16 cellular contexts compared by ENCODE assay signal in the genomic region with DNA sequence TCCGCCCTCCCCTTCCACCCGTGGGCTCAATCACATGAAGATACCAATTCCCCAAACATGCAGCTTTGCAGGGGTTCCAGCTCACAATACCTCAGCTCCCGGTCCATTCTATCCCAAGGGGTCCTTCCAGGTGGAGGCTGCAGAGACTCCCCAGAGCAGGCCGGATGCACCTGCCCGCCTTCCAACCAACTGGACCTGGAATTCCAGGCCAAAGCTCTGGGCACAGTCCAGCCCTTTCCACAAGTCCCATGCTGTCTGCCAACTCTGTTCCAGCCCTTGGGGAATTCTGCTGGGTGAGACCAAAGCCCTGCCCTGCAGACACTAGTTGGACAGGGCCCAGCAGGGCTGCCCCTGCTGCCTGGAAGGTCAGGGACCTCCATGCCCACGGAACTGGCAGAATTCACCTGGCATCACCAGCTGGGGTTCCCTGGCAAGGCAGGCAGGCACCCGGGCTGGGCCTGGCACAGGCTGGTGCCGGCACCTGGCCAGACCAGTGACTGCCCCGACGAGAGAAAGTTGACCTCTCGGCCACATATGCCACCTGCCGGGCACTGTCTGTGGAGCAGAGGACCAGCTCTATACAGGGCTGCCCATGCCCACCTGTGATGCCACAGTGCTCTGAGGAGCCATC. TPM values are rescaled to one million over a fixed set of nuclear protein-coding genes. Genes with fewer than 3 reads are reported as not detected.
DNase-seq lines count a peak whose midpoint lies in the region; ATAC-seq and TF ChIP-seq lines count a peak whose summit lies in the region.
"Had no signal": no experiment of that assay in that cellular context is flagged by ENCODE, and none has a peak within 500 bp of the region (broad histone marks: within the 10 kb centered on the region; RNA-seq: fewer than 3 reads in every experiment).

No MANE protein-coding gene starts in this region.

- intact Hi-C loops in breast epithelium (cut with DNase I; ENCODE audit: low total_unique reads) = no loop called here
- intact Hi-C loops in mammary epithelial cell (cut with micrococcal nuclease) = no loop called here
- intact Hi-C loops in left ventricle myocardium inferior (cut with micrococcal nuclease) = no loop called here
- intact Hi-C loops in stomach (cut with DNase I; ENCODE audit: low total_unique reads) = no loop called here
- intact Hi-C loops in upper lobe of right lung (cut with DNase I) = no loop called here
- intact Hi-C loops in ovary (cut with DNase I) = loop anchor here in 1 of 4 donors (10.0 kb wide), 1 partner anchor 101 kb away; no protein-coding TSS in a partner anchor

- WGBS in mammary epithelial cell (ENCODE audit: low coverage, missing lambda C conversion rate) = 94% methylated on average over 8 of the region's 12 CpGs
- 50 to 76% (median 54%) methylated on average over 6 to 12 of the region's 12 CpGs for WGBS in stomach, 5 donors
- WGBS in ovary, 3 donors = 69 to 77% (median 74%) methylated on average over 12 of the region's 12 CpGs

- no peak for TF ChIP-seq POLR2A in breast epithelium (IDR thresholded peaks at IDR 0.05)
- TF ChIP-seq POLR2A in stomach (IDR thresholded peaks at IDR 0.05) = no peak
- TF ChIP-seq POLR2A in ovary (IDR thresholded peaks at IDR 0.05) = no peak

- H3K9me3 ChIP-seq in breast epithelium (no peaks in the 10 kb centered on the region), mammary epithelial cell (replicated peaks; ENCODE audit: insufficient read depth, low read length) (no peaks in the 10 kb centered on the region), left ventricle myocardium inferior (replicated peaks) (no peaks in the 10 kb centered on the region), stomach (no peaks in the 10 kb centered on the region), upper lobe of right lung (no peaks in the 10 kb centered on the region), ovary (no peaks in the 10 kb centered on the region)
- H3K9me3 ChIP-seq: MG63, SJCRH30 had no signal

- H3K27ac ChIP-seq in breast epithelium (no peak overlapping the region), mammary epithelial cell (ENCODE audit: insufficient read depth, low read depth, low read length) (no peak overlapping the region), caudate nucleus (ENCODE audit: low read depth, low read length) (peak overlapping the region; percentile 80), left ventricle myocardium inferior (replicated peaks) (peak overlapping the region; percentile 69), stomach (no peak overlapping the region), upper lobe of right lung (no peak overlapping the region), ovary (no peak overlapping the region)
- H3K27ac ChIP-seq: SJCRH30 had no signal

- BruUV-seq in mammary epithelial cell (replicated peaks; lab: Mats Ljungman, UMichigan) = no TSS peak

- no peak overlapping the region for H3K9ac ChIP-seq in mammary epithelial cell (ENCODE audit: insufficient read depth, low read length)

- in situ Hi-C loops in mammary epithelial cell (cut with MboI; ENCODE audit: low sequenced_read_pairs in 2 of 2) = no loop called here

- H3K36me3 ChIP-seq in breast epithelium (no peaks in the 10 kb centered on the region), mammary epithelial cell (ENCODE audit: insufficient read depth, low read length) (no peaks in the 10 kb centered on the region), left ventricle myocardium inferior (no peaks in the 10 kb centered on the region), stomach (no peaks in the 10 kb centered on the region), upper lobe of right lung (no peaks in the 10 kb centered on the region), ovary (no peaks in the 10 kb centered on the region)
- H3K36me3 ChIP-seq: MG63, SJCRH30 had no signal

- no peak overlapping the region for H3K4me2 ChIP-seq in mammary epithelial cell (ENCODE audit: insufficient read depth, low read depth, low read length)
- H3K4me2 ChIP-seq: GM23338 had no signal

- H3K4me1 ChIP-seq in breast epithelium (no peaks in the 10 kb centered on the region), mammary epithelial cell (ENCODE audit: insufficient read depth, low read length) (peaks cover 8% of the 10 kb centered on the region), left ventricle myocardium inferior (peaks cover 71% of the 10 kb centered on the region), stomach (peaks cover 8 to 16% (median 12%) of the 10 kb centered on the region in 4 donors), upper lobe of right lung (peaks cover 5% of the 10 kb centered on the region), ovary (ENCODE audit: insufficient read depth) (no peaks in the 10 kb centered on the region)
- H3K4me1 ChIP-seq: SJCRH30 had no signal

- no peak overlapping the region for H3K4me3 ChIP-seq in breast epithelium
- H3K4me3 ChIP-seq in mammary epithelial cell (replicated peaks in 1 of 3; ENCODE audit: insufficient read depth in 1 of 3, low read depth in 2 of 3, low read length in 3 of 3) = no peak overlapping the region
- no peak overlapping the region for H3K4me3 ChIP-seq in left ventricle myocardium inferior
- H3K4me3 ChIP-seq in stomach = no peak overlapping the region
- no peak overlapping the region for H3K4me3 ChIP-seq in upper lobe of right lung
- no peak overlapping the region for H3K4me3 ChIP-seq in ovary
- H3K4me3 ChIP-seq: GM23338, MG63, SJCRH30 had no signal

- no peak for ATAC-seq in upper lobe of right lung
- ATAC-seq: GM23338 had no signal

- no peaks in the 10 kb centered on the region for H3K79me2 ChIP-seq in mammary epithelial cell (ENCODE audit: insufficient read depth, low read length)

- dilution Hi-C loops in mammary epithelial cell (cut with HindIII; ENCODE audit: low sequenced_read_pairs) = loop anchor here (5.0 kb wide), 3 partner anchors 54 to 106 kb away; a partner anchor contains a TSS

- CTCF ChIA-PET in mammary epithelial cell (lab: Charles Lee; ENCODE audit: low non-redundant PET) = no interaction called here

- no peak overlapping the region for H2AFZ ChIP-seq in mammary epithelial cell (ENCODE audit: low read depth, low read length)
- H2AFZ ChIP-seq: GM23338 had no signal

- TF ChIP-seq EP300 in stomach (IDR thresholded peaks at IDR 0.05) (no peak), ovary (IDR thresholded peaks at IDR 0.05) (no peak)

- no peaks in the 10 kb centered on the region for H3K27me3 ChIP-seq in breast epithelium
- peaks cover 12% of the 10 kb centered on the region for H3K27me3 ChIP-seq in mammary epithelial cell (ENCODE audit: insufficient read depth, low read length)
- peaks cover 12% of the 10 kb centered on the region for H3K27me3 ChIP-seq in left ventricle myocardium inferior (ENCODE audit: low read depth)
- H3K27me3 ChIP-seq in stomach = peaks cover 11 to 56% (median 14%) of the 10 kb centered on the region in 3 donors
- H3K27me3 ChIP-seq in upper lobe of right lung = peaks cover 18% of the 10 kb centered on the region
- no peaks in the 10 kb centered on the region for H3K27me3 ChIP-seq in ovary
- H3K27me3 ChIP-seq: MG63 had no signal

- TF ChIP-seq CTCF in breast epithelium (IDR thresholded peaks at IDR 0.05) (peak in 2 of 3 donors; percentile 19 to 35), mammary epithelial cell (conservative IDR thresholded peaks at IDR 0.05 in 1 of 2, IDR thresholded peaks at IDR 0.05 in 1 of 2; ENCODE audit: extremely low read depth in 1 of 2, insufficient read depth in 1 of 2, low read depth in 1 of 2, low read length in 2 of 2) (no peak), left ventricle myocardium inferior (IDR thresholded peaks at IDR 0.05; ENCODE audit: borderline replicate concordance) (peak; percentile 54), stomach (IDR thresholded peaks at IDR 0.05) (no peak), upper lobe of right lung (IDR thresholded peaks at IDR 0.05) (no peak), ovary (IDR thresholded peaks at IDR 0.05) (no peak)

- peak in 1 of 2 donors; percentile 73 for DNase-seq in breast epithelium (ENCODE audit: low spot score in 2 of 2)
- no peak for DNase-seq in mammary epithelial cell
- peak in 1 of 61 donors; percentile 72 for DNase-seq in caudate nucleus (lab: John Stamatoyannopoulos, UW)
- DNase-seq in left ventricle myocardium inferior = peak; percentile 70
- DNase-seq in stomach = peak; percentile 72
- DNase-seq in upper lobe of right lung = no peak
- DNase-seq in GF-D8 (lab: John Stamatoyannopoulos, UW) = no peak
- no peak for DNase-seq in ovary
- DNase-seq: COR-L47, KBM-7, MG63, NCI-H1105, NCI-H187 treated with DMSO at 0.1 percent for 48 hours, SJCRH30 had no signal

- H4K20me1 ChIP-seq in mammary epithelial cell (ENCODE audit: insufficient read depth, low read length) = no peaks in the 10 kb centered on the region

RNA-seq across cellular contexts. Expression of a gene that starts 4.9 kb away (rescaled TPM):
- total RNA-seq in breast epithelium (10 to 100 TPM in 2 of 3 donors, 1 to 10 TPM in 1; 1.9 to 11.7 (median 10.8) TPM), mammary epithelial cell (10 to 100 TPM in 1 of 2 donors, 1 to 10 TPM in 1; 4.7 to 17.7 TPM), left ventricle myocardium inferior (18.9 TPM), stomach (1 to 10 TPM in 3 of 5 donors, under 1 TPM in 1, not detected in 1; 0.92 to 8.4 (median 2.9) TPM), upper lobe of right lung (4.8 TPM), ovary (1 to 10 TPM in 5 of 7 donors, under 1 TPM in 2; 0.24 to 4.6 (median 1.5) TPM)
- polyA plus RNA-seq in mammary epithelial cell (6.9 TPM), stomach (1 to 10 TPM; 1.2 to 1.5 (median 1.4) TPM), ovary (1 to 10 TPM; 1.7 to 4.9 TPM)
- 21.2 TPM for polyA minus RNA-seq in mammary epithelial cell
- polyA plus RNA-seq: CD14-positive monocyte had no signal

Comparison
In these comparisons a context has a peak if more than half of its experiments do, and no peak if none do; other contexts are left out.
1. CTCF ChIP-seq: peak in breast epithelium (2 of 3) and left ventricle myocardium inferior (single experiment); none in mammary epithelial cell (0 of 2), stomach (0 of 7), upper lobe of right lung (single experiment) and ovary (0 of 3).
2. DNase-seq: peak in left ventricle myocardium inferior (single experiment) and stomach (single experiment); none in mammary epithelial cell (single experiment), upper lobe of right lung (single experiment), GF-D8 (single experiment) and ovary (0 of 5).
3. H3K27ac ChIP-seq: peak in caudate nucleus (single experiment) and left ventricle myocardium inferior (single experiment); none in breast epithelium (0 of 2), mammary epithelial cell (single experiment), stomach (0 of 5), upper lobe of right lung (single experiment) and ovary (0 of 2).